ENCODE assay signal across 21 cellular contexts in the genomic region with DNA sequence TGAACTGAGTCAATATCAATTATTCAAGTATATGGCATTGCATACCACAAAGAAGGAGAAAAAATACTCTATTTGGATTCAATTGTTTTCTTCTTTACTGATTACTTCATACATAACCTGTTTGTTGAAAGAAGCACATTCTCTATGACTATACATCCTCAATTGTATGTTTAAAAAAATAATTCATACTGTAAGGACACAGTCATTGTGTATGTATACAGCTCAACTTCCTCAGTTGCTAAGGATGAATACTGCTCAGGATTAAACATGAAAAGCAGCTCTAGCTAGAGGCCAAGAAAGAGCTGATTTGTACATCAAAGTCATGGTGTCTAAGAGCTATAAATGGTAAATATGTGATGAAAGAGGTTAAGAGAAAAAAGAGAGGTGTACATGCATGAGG. TPM values are rescaled to one million over a fixed set of nuclear protein-coding genes. Genes with fewer than 3 reads are reported as not detected.
DNase-seq lines count a peak whose midpoint lies in the region; ATAC-seq, FAIRE-seq and TF ChIP-seq lines count a peak whose summit lies in the region.
"Had no signal": no experiment of that assay in that cellular context is flagged by ENCODE, and none has a peak within 500 bp of the region (broad histone marks: within the 10 kb centered on the region; RNA-seq: fewer than 3 reads in every experiment).

No MANE protein-coding gene starts in this region.

- no peaks in the 10 kb centered on the region for H3K36me3 ChIP-seq in breast epithelium
- H3K36me3 ChIP-seq: BLaER1 had no signal

- H3K9me3 ChIP-seq in breast epithelium: no peaks in the 10 kb centered on the region
- H3K9me3 ChIP-seq: BLaER1, SK-N-SH had no signal

- CTCF ChIA-PET in MCF 10A (lab: Yijun Ruan, JAX): interaction anchor here (0.6 to 5.0 kb wide), 8 partner anchors 8 to 324 kb away, joined by 3 to 25 read pairs (median 3); no protein-coding TSS in a partner anchor

- no peaks in the 10 kb centered on the region for H3K27me3 ChIP-seq in breast epithelium
- H3K27me3 ChIP-seq: BLaER1 had no signal

- no TSS peak for BruUV-seq in MCF 10A (replicated peaks; lab: Mats Ljungman, UMichigan)

- H3K27me3 Mint-ChIP-seq in MCF 10A (ENCODE audit: insufficient read depth, unreplicated experiment) (no peaks in the 10 kb centered on the region), immature natural killer cell (ENCODE audit: low read depth in 3 of 3) (peaks cover 3 to 15% (median 3%) of the 10 kb centered on the region in 3 donors)

- TF ChIP-seq CTCF in MCF 10A (IDR thresholded peaks at IDR 0.05; ENCODE audit: unreplicated experiment): no peak
- no peak for TF ChIP-seq CTCF in breast epithelium (IDR thresholded peaks at IDR 0.05)
- TF ChIP-seq CTCF in astrocyte of the spinal cord (IDR thresholded peaks at IDR 0.05; ENCODE audit: low read depth, low read length): no peak

- H3K27ac Mint-ChIP-seq in MCF 10A (ENCODE audit: low read depth, unreplicated experiment) (peak overlapping the region; percentile 59), immature natural killer cell (no peak overlapping the region)
- H3K27ac Mint-ChIP-seq in stimulated activated effector memory CD8-positive, alpha-beta T cell treated with anti-CD3 and anti-CD28 coated beads, Interleukin-12 subunit alpha, Interleukin-12 subunit beta, amount 100 ng/mL, for 72 hours: no peak overlapping the region
- H3K27ac Mint-ChIP-seq: CD4-positive, alpha-beta memory T cell had no signal

- no peaks in the 10 kb centered on the region for H3K4me1 ChIP-seq in breast epithelium
- H3K4me1 ChIP-seq: BLaER1 had no signal

- H3K4me1 Mint-ChIP-seq in MCF 10A (ENCODE audit: insufficient read depth, unreplicated experiment) (peaks cover 4% of the 10 kb centered on the region), immature natural killer cell (peaks cover 17 to 21% of the 10 kb centered on the region in 2 donors)
- peaks cover 7% of the 10 kb centered on the region for H3K4me1 Mint-ChIP-seq in stimulated activated effector memory CD8-positive, alpha-beta T cell treated with anti-CD3 and anti-CD28 coated beads, Interleukin-12 subunit alpha, Interleukin-12 subunit beta, amount 100 ng/mL, for 72 hours

- H3K36me3 Mint-ChIP-seq in MCF 10A (ENCODE audit: insufficient read depth, unreplicated experiment) (no peaks in the 10 kb centered on the region), immature natural killer cell (peaks cover 0 to under 1% (median 0%) of the 10 kb centered on the region in 3 donors)
- H3K36me3 Mint-ChIP-seq in stimulated activated effector memory CD8-positive, alpha-beta T cell treated with anti-CD3 and anti-CD28 coated beads, Interleukin-12 subunit alpha, Interleukin-12 subunit beta, amount 100 ng/mL, for 72 hours: no peaks in the 10 kb centered on the region
- H3K36me3 Mint-ChIP-seq: CD4-positive, alpha-beta memory T cell had no signal

- no peak for FAIRE-seq in GM19239 (lab: Jason Lieb, UNC)

- H3K4me3 Mint-ChIP-seq in MCF 10A (ENCODE audit: unreplicated experiment) (no peak overlapping the region), immature natural killer cell (no peak overlapping the region)
- no peak overlapping the region for H3K4me3 Mint-ChIP-seq in stimulated activated effector memory CD8-positive, alpha-beta T cell treated with anti-CD3 and anti-CD28 coated beads, Interleukin-12 subunit alpha, Interleukin-12 subunit beta, amount 100 ng/mL, for 72 hours
- H3K4me3 Mint-ChIP-seq: CD4-positive, alpha-beta memory T cell had no signal

- H3K9me3 Mint-ChIP-seq in MCF 10A (ENCODE audit: unreplicated experiment): peaks cover 8% of the 10 kb centered on the region
- H3K9me3 Mint-ChIP-seq in stimulated activated effector memory CD8-positive, alpha-beta T cell treated with anti-CD3 and anti-CD28 coated beads, Interleukin-12 subunit alpha, Interleukin-12 subunit beta, amount 100 ng/mL, for 72 hours: no peaks in the 10 kb centered on the region
- peaks cover 0 to 3% (median 0%) of the 10 kb centered on the region in 6 donors for H3K9me3 Mint-ChIP-seq in immature natural killer cell
- H3K9me3 Mint-ChIP-seq: CD4-positive, alpha-beta memory T cell had no signal

- H3K4me3 ChIP-seq in breast epithelium: no peak overlapping the region
- no peak overlapping the region for H3K4me3 ChIP-seq in astrocyte of the spinal cord (ENCODE audit: low read depth, low read length)
- H3K4me3 ChIP-seq: BLaER1 had no signal

- POLR2A ChIA-PET in MCF 10A (lab: Yijun Ruan, JAX): interaction anchor here (0.7 to 10.7 kb wide), 4 partner anchors 11 to 152 kb away, joined by 3 to 75 read pairs (median 4); partner anchors contain the start of gene BPGM

- H3K27ac ChIP-seq in breast epithelium: no peak overlapping the region
- H3K27ac ChIP-seq: BLaER1 had no signal

- intact Hi-C loops in MCF 10A (cut with micrococcal nuclease): no loop called here
- intact Hi-C loops in breast epithelium (cut with DNase I; ENCODE audit: low total_unique reads): no loop called here

- DNase-seq in MCF 10A (ENCODE audit: unreplicated experiment) (no peak), breast epithelium (ENCODE audit: low spot score in 2 of 2) (no peak), astrocyte of the spinal cord (ENCODE audit: low read depth, low spot score) (peak; percentile 25), fibroblast of peridontal ligament (ENCODE audit: extremely low read depth) (peak; percentile 40), immature natural killer cell (no peak), middle frontal gyrus (ENCODE audit: extremely low spot score, low spot score) (no peak), GM19239 (ENCODE audit: insufficient read length, low spot score) (no peak)
- DNase-seq in stimulated activated effector memory CD8-positive, alpha-beta T cell treated with anti-CD3 and anti-CD28 coated beads, Interleukin-12 subunit alpha, Interleukin-12 subunit beta, amount 100 ng/mL, for 72 hours (ENCODE audit: low spot score in 2 of 2): no peak
- DNase-seq: 8988T; CD4-positive, alpha-beta memory T cell; DMS79; KBM-7; NCI-H1105 treated with DMSO at 0.1 percent for 48 hours; NCI-H1694 treated with DMSO at 0.1 percent for 48 hours; NCI-H510A; NCI-H774; OCI-M1; SHP77 treated with DMSO at 0.1 percent for 48 hours; SK-N-SH had no signal

- peak; percentile 39 for ATAC-seq in stimulated activated effector memory CD8-positive, alpha-beta T cell treated with anti-CD3 and anti-CD28 coated beads, Interleukin-12 subunit alpha, Interleukin-12 subunit beta, amount 100 ng/mL, for 72 hours
- ATAC-seq: HCT116 had no signal

- in situ Hi-C loops in astrocyte of the spinal cord (cut with HindIII; ENCODE audit: low sequenced_read_pairs): no loop called here

- no peak for TF ChIP-seq POLR2A in breast epithelium (IDR thresholded peaks at IDR 0.05)

RNA-seq across cellular contexts. Expression of gene BPGM, which starts 15.8 kb away (rescaled TPM):
- total RNA-seq in MCF 10A (2022) (8.2 and 10.8 TPM in 2 replicates), breast epithelium (10 to 100 TPM; 12.3 to 18.7 (median 16.4) TPM)
- polyA plus RNA-seq in immature natural killer cell: 10 to 100 TPM; 58.3 to 71.3 (median 59.5) TPM

Comparison
In these comparisons a context has a peak if more than half of its experiments do, and no peak if none do; other contexts are left out.
1. DNase-seq: peak in astrocyte of the spinal cord (single experiment) and fibroblast of peridontal ligament (single experiment); none in MCF 10A (single experiment), breast epithelium (0 of 2), stimulated activated effector memory CD8-positive, alpha-beta T cell treated with anti-CD3 and anti-CD28 coated beads, Interleukin-12 subunit alpha, Interleukin-12 subunit beta, amount 100 ng/mL, for 72 hours (0 of 2), immature natural killer cell (0 of 3), middle frontal gyrus (single experiment) and GM19239 (single experiment).